ENCODE assay signal across 8 cellular contexts in the genomic region with DNA sequence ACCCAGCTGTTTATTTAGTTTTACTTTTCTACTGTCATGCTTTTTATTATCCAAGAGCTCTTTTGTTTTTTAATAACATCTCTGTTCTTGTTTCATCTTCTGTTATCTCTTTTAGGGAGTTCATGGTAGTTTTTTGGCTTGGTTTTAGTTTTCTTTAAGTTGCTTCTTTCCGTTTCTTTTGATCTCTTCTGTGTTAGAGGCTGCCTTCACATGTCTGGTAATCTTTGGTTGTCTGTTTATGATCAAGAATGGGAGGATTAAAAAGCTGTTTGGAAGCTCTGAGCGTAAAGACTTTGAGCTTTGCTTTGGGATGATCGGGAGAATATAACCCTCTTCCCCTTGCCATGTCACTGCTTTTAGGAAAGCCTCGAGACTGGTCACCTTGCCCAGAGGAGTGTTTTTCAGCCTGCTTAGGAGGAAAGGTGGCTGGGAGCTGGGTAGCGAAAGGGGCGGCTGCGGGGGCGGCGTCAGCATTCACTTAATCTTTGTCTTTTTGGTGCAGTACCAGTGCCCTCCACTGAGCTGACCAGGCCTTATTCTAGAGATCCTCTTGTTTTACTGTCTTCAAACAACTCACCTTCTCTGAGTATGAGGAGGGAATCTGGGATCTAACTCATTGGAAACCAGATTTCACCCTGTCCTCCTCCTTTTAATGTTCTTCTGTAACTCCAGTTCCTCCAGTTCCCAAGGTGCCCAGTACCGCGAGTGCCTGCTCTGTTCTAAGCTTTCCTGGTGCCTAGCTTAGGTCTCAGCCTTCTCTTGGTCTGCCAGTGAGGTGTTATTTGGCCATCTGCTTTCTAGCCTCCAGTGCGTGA. TPM values are rescaled to one million over a fixed set of nuclear protein-coding genes. Genes with fewer than 3 reads are reported as not detected.
DNase-seq lines count a peak whose midpoint lies in the region; ATAC-seq and TF ChIP-seq lines count a peak whose summit lies in the region.

No MANE protein-coding gene starts in this region.

- intact Hi-C loops in vagina (cut with DNase I) = no loop called here

- peaks cover 0 to 18% of the 10 kb centered on the region in 2 donors for H3K36me3 ChIP-seq in vagina

- no peak for TF ChIP-seq POLR2A in vagina (IDR thresholded peaks at IDR 0.05)

- H3K36me3 Mint-ChIP-seq in progenitor cell of endocrine pancreas (ENCODE audit: insufficient read depth) = peaks cover 35% of the 10 kb centered on the region

- H3K27ac ChIP-seq in vagina = peak overlapping the region; percentile 27

- in situ Hi-C loops in Caki2 (cut with HindIII; ENCODE audit: low pct_unique_long_range_greater_than_20kb, low sequenced_read_pairs) = no loop called here

- H3K9me3 ChIP-seq in vagina = no peaks in the 10 kb centered on the region

- DNase-seq in Caki2 (ENCODE audit: low read depth) = peak; percentile 22
- peak; percentile 65 for DNase-seq in NAMALWA (ENCODE audit: low spot score)
- peak; percentile 66 for DNase-seq in activated T-cell treated with anti-CD3 and anti-CD28 coated beads for 4 hours
- DNase-seq in fibroblast of gingiva (ENCODE audit: low read depth) = peak; percentile 28
- DNase-seq in progenitor cell of endocrine pancreas (ENCODE audit: low spot score, unreplicated experiment) = no peak
- DNase-seq in vagina (ENCODE audit: extremely low spot score in 2 of 2) = no peak
- DNase-seq in cerebellum (ENCODE audit: low spot score) = no peak

- H3K9me3 Mint-ChIP-seq in progenitor cell of endocrine pancreas (ENCODE audit: low read depth) = no peaks in the 10 kb centered on the region

- H3K27me3 ChIP-seq in vagina = no peaks in the 10 kb centered on the region

- no peak overlapping the region for H3K4me3 Mint-ChIP-seq in progenitor cell of endocrine pancreas (ENCODE audit: low read depth)

- H3K4me3 ChIP-seq in vagina = peak overlapping the region in 1 of 2 donors; percentile 11

- H3K4me1 Mint-ChIP-seq in progenitor cell of endocrine pancreas (ENCODE audit: low read depth) = peaks cover 9% of the 10 kb centered on the region

- peak overlapping the region; percentile 15 for H3K27ac Mint-ChIP-seq in progenitor cell of endocrine pancreas

- TF ChIP-seq CTCF in progenitor cell of endocrine pancreas (IDR thresholded peaks at IDR 0.05; ENCODE audit: unreplicated experiment) (peak; percentile 59), vagina (IDR thresholded peaks at IDR 0.05) (peak in 2 of 3 experiments; percentile 10 to 31)

- no peak for ATAC-seq in GM19455 (IDR thresholded peaks at IDR 0.05; ENCODE audit: unreplicated experiment)

- no peaks in the 10 kb centered on the region for H3K27me3 Mint-ChIP-seq in progenitor cell of endocrine pancreas

- peaks cover 30% of the 10 kb centered on the region for H3K4me1 ChIP-seq in vagina

RNA-seq across cellular contexts. Expression of a gene that starts 15.5 kb away (rescaled TPM):
- 1.3 and 10.1 TPM in 2 replicates for total RNA-seq in Caki2 (2014; rRNA removed; shearing (Covaris generic); ENCODE audit: low replicate concordance)
- total RNA-seq in progenitor cell of endocrine pancreas (34.5 and 35.5 TPM in 2 replicates), vagina (34.4 TPM), cerebellum (21.2 TPM)

RNA-seq across cellular contexts. Expression of a gene that starts 29.0 kb away (rescaled TPM):
- not detected in 2 replicates for total RNA-seq in Caki2 (2014; rRNA removed; shearing (Covaris generic); ENCODE audit: low replicate concordance)
- 31.8 and 45.8 TPM in 2 replicates for total RNA-seq in progenitor cell of endocrine pancreas
- not detected for total RNA-seq in vagina
- 0.64 TPM for total RNA-seq in cerebellum

RNA-seq across cellular contexts. Expression of a gene that starts 57.2 kb away (rescaled TPM):
- 190 and 236 TPM in 2 replicates for total RNA-seq in Caki2 (2014; rRNA removed; shearing (Covaris generic); ENCODE audit: low replicate concordance)
- total RNA-seq in progenitor cell of endocrine pancreas = 101 and 105 TPM in 2 replicates
- 66.5 TPM for total RNA-seq in vagina
- 61.3 TPM for total RNA-seq in cerebellum

Comparison
In these comparisons a context has a peak if more than half of its experiments do, and no peak if none do; other contexts are left out.
1. DNase-seq: peak in Caki2 (single experiment), NAMALWA (single experiment), activated T-cell treated with anti-CD3 and anti-CD28 coated beads for 4 hours (single experiment) and fibroblast of gingiva (single experiment); none in progenitor cell of endocrine pancreas (single experiment), vagina (0 of 2) and cerebellum (single experiment).
2. RNA of a gene that starts 29.0 kb away (total RNA-seq): 31.8 to 45.8 TPM in progenitor cell of endocrine pancreas; 0.64 TPM in cerebellum (single experiment), not detected in vagina (single experiment) and not detected in Caki2; every median in the first group is over 10 times any median in the second.